In genomic region chr4:38056024-38056685, GRCh38 we compare ENCODE assay signal across 16 cellular contexts.
A peak's percentile ranks its signal among the peaks of the same experiment; 100 is the strongest.
DNase-seq lines count a peak whose midpoint lies in the region; ATAC-seq, FAIRE-seq and TF ChIP-seq lines count a peak whose summit lies in the region.
"Had no signal": no experiment of that assay in that cellular context is flagged by ENCODE, and none has a peak within 500 bp of the region (broad histone marks: within the 10 kb centered on the region; RNA-seq: fewer than 3 reads in every experiment).

No MANE protein-coding gene starts in this region.

- no peak overlapping the region for H3K4me2 ChIP-seq in mesenchymal stem cell (ENCODE audit: low read length, poor library complexity, severe bottlenecking)
- H3K4me2 ChIP-seq: PC-9 had no signal

- 43 to 46% methylated on average over 5 to 6 of the region's 10 CpGs for WGBS in gastroesophageal sphincter (ENCODE audit: low coverage in 1 of 2), 2 donors
- 81% methylated on average over 10 of the region's 10 CpGs for WGBS in mesenchymal stem cell
- 71% methylated on average over 10 of the region's 10 CpGs for WGBS in suprapubic skin

- ATAC-seq in gastroesophageal sphincter (peak; percentile 66), HG03039 (IDR thresholded peaks at IDR 0.05; ENCODE audit: unreplicated experiment) (no peak)
- ATAC-seq: activated CD8-positive, alpha-beta T cell treated with anti-CD3 and anti-CD28 coated beads for 36 hours had no signal

- H2AK5ac ChIP-seq in mesenchymal stem cell (ENCODE audit: low read length, severe bottlenecking), result no peak overlapping the region

- no peak overlapping the region for H4K91ac ChIP-seq in mesenchymal stem cell (ENCODE audit: low read length)

- H3K9ac ChIP-seq in mesenchymal stem cell (ENCODE audit: low read length), result peak overlapping the region; percentile 76

- H3K27me3 ChIP-seq in ascending aorta, result no peaks in the 10 kb centered on the region
- H3K27me3 ChIP-seq in gastroesophageal sphincter, result no peaks in the 10 kb centered on the region
- no peaks in the 10 kb centered on the region for H3K27me3 ChIP-seq in mesenchymal stem cell (ENCODE audit: control insufficient read depth in 1 of 2, insufficient read depth in 1 of 2, low read length in 2 of 2)
- H3K27me3 ChIP-seq in suprapubic skin, result no peaks in the 10 kb centered on the region

- intact Hi-C loops in ascending aorta (cut with DNase I), result no loop called here

- no peaks in the 10 kb centered on the region for H3K4me1 ChIP-seq in ascending aorta
- H3K4me1 ChIP-seq in gastroesophageal sphincter, result peaks cover 0 to 41% (median 0%) of the 10 kb centered on the region in 3 donors
- peaks cover 8% of the 10 kb centered on the region for H3K4me1 ChIP-seq in mesenchymal stem cell (ENCODE audit: control insufficient read depth, insufficient read depth, low read depth, low read length)
- H3K4me1 ChIP-seq in suprapubic skin, result no peaks in the 10 kb centered on the region

- H2BK120ac ChIP-seq in mesenchymal stem cell (ENCODE audit: low read depth, low read length), result no peak overlapping the region

- H3K14ac ChIP-seq in mesenchymal stem cell (ENCODE audit: low read length in 2 of 2), result no peak overlapping the region

- TF ChIP-seq CTCF in ascending aorta (IDR thresholded peaks at IDR 0.05) (no peak), gastroesophageal sphincter (IDR thresholded peaks at IDR 0.05) (no peak), suprapubic skin (IDR thresholded peaks at IDR 0.05) (no peak), coronary artery (IDR thresholded peaks at IDR 0.05) (no peak)

- FAIRE-seq in GM12891 (lab: Jason Lieb, UNC), result no peak
- FAIRE-seq: astrocyte had no signal

- DNase-seq in ascending aorta (ENCODE audit: low spot score in 2 of 2) (no peak), mesenchymal stem cell (no peak), suprapubic skin (ENCODE audit: low spot score in 2 of 2) (no peak), GM12891 (ENCODE audit: insufficient read length, low spot score) (no peak), coronary artery (ENCODE audit: low spot score) (no peak), HCEC 1CT (no peak)
- DNase-seq: activated CD8-positive, alpha-beta T cell treated with anti-CD3 and anti-CD28 coated beads for 36 hours; DMS 273 treated with DMSO at 0.1 percent for 48 hours; NCI-H1092; NCI-H2107; NCI-H748 treated with DMSO at 0.1 percent for 48 hours; PC-9; stimulated activated naive CD4-positive, alpha-beta T cell had no signal

- H3K4me3 ChIP-seq in ascending aorta (no peak overlapping the region), gastroesophageal sphincter (no peak overlapping the region), mesenchymal stem cell (ENCODE audit: insufficient read depth in 1 of 2, low read depth in 1 of 2, low read length in 2 of 2) (peak overlapping the region in 1 of 2 experiments; percentile 68), suprapubic skin (no peak overlapping the region), coronary artery (no peak overlapping the region)
- H3K4me3 ChIP-seq: PC-9 had no signal

- TF ChIP-seq POLR2A in gastroesophageal sphincter (IDR thresholded peaks at IDR 0.05) (no peak), suprapubic skin (IDR thresholded peaks at IDR 0.05) (no peak), GM12891 (IDR thresholded peaks at IDR 0.05; ENCODE audit: low read depth, low read length) (no peak)

- peak overlapping the region in 1 of 2 experiments; percentile 11 for H2BK12ac ChIP-seq in mesenchymal stem cell (ENCODE audit: low read length in 2 of 2)

- H2AFZ ChIP-seq in mesenchymal stem cell (ENCODE audit: low read depth, low read length), result no peak overlapping the region
- H2AFZ ChIP-seq: PC-9 had no signal

- H2BK15ac ChIP-seq in mesenchymal stem cell (ENCODE audit: low read depth, poor library complexity, severe bottlenecking), result no peak overlapping the region

- H3K18ac ChIP-seq in mesenchymal stem cell (ENCODE audit: low read depth in 1 of 2, low read length in 2 of 2), result no peak overlapping the region

- no peak for TF ChIP-seq EP300 in gastroesophageal sphincter (IDR thresholded peaks at IDR 0.05)
- no peak for TF ChIP-seq EP300 in suprapubic skin (IDR thresholded peaks at IDR 0.05)

- H3K9me3 ChIP-seq in ascending aorta (no peaks in the 10 kb centered on the region), gastroesophageal sphincter (no peaks in the 10 kb centered on the region), mesenchymal stem cell (ENCODE audit: control insufficient read depth, low read length) (no peaks in the 10 kb centered on the region), suprapubic skin (no peaks in the 10 kb centered on the region)

- H3K36me3 ChIP-seq in ascending aorta (peaks cover 33 to 54% of the 10 kb centered on the region in 2 donors), gastroesophageal sphincter (peaks cover 0 to 73% of the 10 kb centered on the region in 2 donors), mesenchymal stem cell (ENCODE audit: control insufficient read depth in 1 of 2, insufficient read depth in 2 of 2, low read depth in 1 of 2, low read length in 2 of 2) (peaks cover 11 to 33% of the 10 kb centered on the region in 2 experiments), suprapubic skin (no peaks in the 10 kb centered on the region)

- peaks cover 12% of the 10 kb centered on the region for H3K79me1 ChIP-seq in mesenchymal stem cell (replicated peaks; ENCODE audit: low read length, poor library complexity, severe bottlenecking)

- no peak overlapping the region for H4K8ac ChIP-seq in mesenchymal stem cell (ENCODE audit: low read length)

- H3K27ac ChIP-seq in ascending aorta (peak overlapping the region; percentile 1 to 21), gastroesophageal sphincter (peak overlapping the region in 3 of 4 donors; percentile 52 to 69 (median 66)), mesenchymal stem cell (ENCODE audit: low read length, poor library complexity, severe bottlenecking) (no peak overlapping the region), suprapubic skin (peak overlapping the region; percentile 40), coronary artery (peak overlapping the region in 1 of 2 donors; percentile 54)
- H3K27ac ChIP-seq: PC-9 had no signal

- no peak overlapping the region for H3K4ac ChIP-seq in mesenchymal stem cell (ENCODE audit: low read depth in 1 of 2, low read length in 2 of 2)

- no peak overlapping the region for H2BK5ac ChIP-seq in mesenchymal stem cell (ENCODE audit: low read depth, low read length, poor library complexity, severe bottlenecking)

- no peak overlapping the region for H3K23ac ChIP-seq in mesenchymal stem cell (ENCODE audit: low read length in 2 of 2)

TF ChIP-seq in GM12891, 5 proteins besides CTCF, POLR2A, EP300 and RAD21:
- no peak for TF ChIP-seq SPI1 (IDR thresholded peaks at IDR 0.05; ENCODE audit: low read depth, low read length)
- TF ChIP-seq TAF1 (IDR thresholded peaks at IDR 0.05; ENCODE audit: low read depth, low read length), result no peak
- TF ChIP-seq POLR2AphosphoS5 (IDR thresholded peaks at IDR 0.05; ENCODE audit: low read depth, low read length), result no peak
- TF ChIP-seq POU2F2 (IDR thresholded peaks at IDR 0.05; ENCODE audit: low read depth, low read length), result no peak
- no peak for TF ChIP-seq PAX5 (IDR thresholded peaks at IDR 0.05; ENCODE audit: insufficient read depth, low read length, severe bottlenecking)
TF ChIP-seq in GM12891: peak in this region for 0.
